2 cellular contexts compared by ENCODE assay signal in the genomic region with DNA sequence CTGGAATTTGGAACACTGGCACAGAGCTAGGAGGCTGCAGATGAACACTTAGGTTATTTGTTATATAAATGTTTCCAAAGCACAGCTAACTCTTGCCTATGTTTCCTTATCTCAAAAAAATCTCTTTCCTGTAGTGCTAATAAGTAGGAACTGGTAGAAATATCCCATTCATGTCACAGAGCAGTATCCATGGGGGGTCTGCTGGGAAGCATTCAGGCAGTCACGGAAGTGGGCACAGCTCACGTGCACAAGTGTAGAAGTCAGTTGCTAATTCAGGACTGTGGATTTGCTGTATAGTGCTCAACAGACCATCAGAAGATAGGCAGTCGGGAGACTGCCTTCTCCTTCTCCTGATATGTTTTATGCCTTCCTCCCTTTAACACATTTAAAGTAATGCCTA.
TF ChIP-seq lines count a peak whose summit lies in the region.

No MANE protein-coding gene starts in this region.

TF ChIP-seq in H1, 55 proteins besides CTCF, POLR2A, EP300 and RAD21:
- no peak for TF ChIP-seq KDM5A (IDR thresholded peaks at IDR 0.05; ENCODE audit: low read length)
- no peak for TF ChIP-seq GTF2F1 (IDR thresholded peaks at IDR 0.05; ENCODE audit: borderline replicate concordance, low read depth, low read length)
- TF ChIP-seq, protein P1, sequence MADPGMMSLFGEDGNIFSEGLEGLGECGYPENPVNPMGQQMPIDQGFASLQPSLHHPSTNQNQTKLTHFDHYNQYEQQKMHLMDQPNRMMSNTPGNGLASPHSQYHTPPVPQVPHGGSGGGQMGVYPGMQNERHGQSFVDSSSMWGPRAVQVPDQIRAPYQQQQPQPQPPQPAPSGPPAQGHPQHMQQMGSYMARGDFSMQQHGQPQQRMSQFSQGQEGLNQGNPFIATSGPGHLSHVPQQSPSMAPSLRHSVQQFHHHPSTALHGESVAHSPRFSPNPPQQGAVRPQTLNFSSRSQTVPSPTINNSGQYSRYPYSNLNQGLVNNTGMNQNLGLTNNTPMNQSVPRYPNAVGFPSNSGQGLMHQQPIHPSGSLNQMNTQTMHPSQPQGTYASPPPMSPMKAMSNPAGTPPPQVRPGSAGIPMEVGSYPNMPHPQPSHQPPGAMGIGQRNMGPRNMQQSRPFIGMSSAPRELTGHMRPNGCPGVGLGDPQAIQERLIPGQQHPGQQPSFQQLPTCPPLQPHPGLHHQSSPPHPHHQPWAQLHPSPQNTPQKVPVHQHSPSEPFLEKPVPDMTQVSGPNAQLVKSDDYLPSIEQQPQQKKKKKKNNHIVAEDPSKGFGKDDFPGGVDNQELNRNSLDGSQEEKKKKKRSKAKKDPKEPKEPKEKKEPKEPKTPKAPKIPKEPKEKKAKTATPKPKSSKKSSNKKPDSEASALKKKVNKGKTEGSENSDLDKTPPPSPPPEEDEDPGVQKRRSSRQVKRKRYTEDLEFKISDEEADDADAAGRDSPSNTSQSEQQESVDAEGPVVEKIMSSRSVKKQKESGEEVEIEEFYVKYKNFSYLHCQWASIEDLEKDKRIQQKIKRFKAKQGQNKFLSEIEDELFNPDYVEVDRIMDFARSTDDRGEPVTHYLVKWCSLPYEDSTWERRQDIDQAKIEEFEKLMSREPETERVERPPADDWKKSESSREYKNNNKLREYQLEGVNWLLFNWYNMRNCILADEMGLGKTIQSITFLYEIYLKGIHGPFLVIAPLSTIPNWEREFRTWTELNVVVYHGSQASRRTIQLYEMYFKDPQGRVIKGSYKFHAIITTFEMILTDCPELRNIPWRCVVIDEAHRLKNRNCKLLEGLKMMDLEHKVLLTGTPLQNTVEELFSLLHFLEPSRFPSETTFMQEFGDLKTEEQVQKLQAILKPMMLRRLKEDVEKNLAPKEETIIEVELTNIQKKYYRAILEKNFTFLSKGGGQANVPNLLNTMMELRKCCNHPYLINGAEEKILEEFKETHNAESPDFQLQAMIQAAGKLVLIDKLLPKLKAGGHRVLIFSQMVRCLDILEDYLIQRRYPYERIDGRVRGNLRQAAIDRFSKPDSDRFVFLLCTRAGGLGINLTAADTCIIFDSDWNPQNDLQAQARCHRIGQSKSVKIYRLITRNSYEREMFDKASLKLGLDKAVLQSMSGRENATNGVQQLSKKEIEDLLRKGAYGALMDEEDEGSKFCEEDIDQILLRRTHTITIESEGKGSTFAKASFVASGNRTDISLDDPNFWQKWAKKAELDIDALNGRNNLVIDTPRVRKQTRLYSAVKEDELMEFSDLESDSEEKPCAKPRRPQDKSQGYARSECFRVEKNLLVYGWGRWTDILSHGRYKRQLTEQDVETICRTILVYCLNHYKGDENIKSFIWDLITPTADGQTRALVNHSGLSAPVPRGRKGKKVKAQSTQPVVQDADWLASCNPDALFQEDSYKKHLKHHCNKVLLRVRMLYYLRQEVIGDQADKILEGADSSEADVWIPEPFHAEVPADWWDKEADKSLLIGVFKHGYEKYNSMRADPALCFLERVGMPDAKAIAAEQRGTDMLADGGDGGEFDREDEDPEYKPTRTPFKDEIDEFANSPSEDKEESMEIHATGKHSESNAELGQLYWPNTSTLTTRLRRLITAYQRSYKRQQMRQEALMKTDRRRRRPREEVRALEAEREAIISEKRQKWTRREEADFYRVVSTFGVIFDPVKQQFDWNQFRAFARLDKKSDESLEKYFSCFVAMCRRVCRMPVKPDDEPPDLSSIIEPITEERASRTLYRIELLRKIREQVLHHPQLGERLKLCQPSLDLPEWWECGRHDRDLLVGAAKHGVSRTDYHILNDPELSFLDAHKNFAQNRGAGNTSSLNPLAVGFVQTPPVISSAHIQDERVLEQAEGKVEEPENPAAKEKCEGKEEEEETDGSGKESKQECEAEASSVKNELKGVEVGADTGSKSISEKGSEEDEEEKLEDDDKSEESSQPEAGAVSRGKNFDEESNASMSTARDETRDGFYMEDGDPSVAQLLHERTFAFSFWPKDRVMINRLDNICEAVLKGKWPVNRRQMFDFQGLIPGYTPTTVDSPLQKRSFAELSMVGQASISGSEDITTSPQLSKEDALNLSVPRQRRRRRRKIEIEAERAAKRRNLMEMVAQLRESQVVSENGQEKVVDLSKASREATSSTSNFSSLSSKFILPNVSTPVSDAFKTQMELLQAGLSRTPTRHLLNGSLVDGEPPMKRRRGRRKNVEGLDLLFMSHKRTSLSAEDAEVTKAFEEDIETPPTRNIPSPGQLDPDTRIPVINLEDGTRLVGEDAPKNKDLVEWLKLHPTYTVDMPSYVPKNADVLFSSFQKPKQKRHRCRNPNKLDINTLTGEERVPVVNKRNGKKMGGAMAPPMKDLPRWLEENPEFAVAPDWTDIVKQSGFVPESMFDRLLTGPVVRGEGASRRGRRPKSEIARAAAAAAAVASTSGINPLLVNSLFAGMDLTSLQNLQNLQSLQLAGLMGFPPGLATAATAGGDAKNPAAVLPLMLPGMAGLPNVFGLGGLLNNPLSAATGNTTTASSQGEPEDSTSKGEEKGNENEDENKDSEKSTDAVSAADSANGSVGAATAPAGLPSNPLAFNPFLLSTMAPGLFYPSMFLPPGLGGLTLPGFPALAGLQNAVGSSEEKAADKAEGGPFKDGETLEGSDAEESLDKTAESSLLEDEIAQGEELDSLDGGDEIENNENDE (IDR thresholded peaks at IDR 0.05; ENCODE audit: insufficient replicate concordance, low read length) = no peak
- TF ChIP-seq EGR1 (IDR thresholded peaks at IDR 0.05; ENCODE audit: borderline replicate concordance, low read depth, low read length) = no peak
- no peak for TF ChIP-seq MAFK (IDR thresholded peaks at IDR 0.05; ENCODE audit: low read depth, low read length)
- TF ChIP-seq PHF8 (conservative IDR thresholded peaks at IDR 0.05; ENCODE audit: low read depth, low read length) = no peak
- no peak for TF ChIP-seq CEBPB (IDR thresholded peaks at IDR 0.05; ENCODE audit: low read depth, low read length)
- no peak for TF ChIP-seq EZH2 (IDR thresholded peaks at IDR 0.05; ENCODE audit: low read depth, low read length, severe bottlenecking)
- TF ChIP-seq SRF (IDR thresholded peaks at IDR 0.05; ENCODE audit: low read depth, low read length) = no peak
- TF ChIP-seq RNF2 (IDR thresholded peaks at IDR 0.05; ENCODE audit: borderline replicate concordance, low read depth, low read length, missing control alignments, poor library complexity, severe bottlenecking) = no peak
- TF ChIP-seq, protein P2, sequence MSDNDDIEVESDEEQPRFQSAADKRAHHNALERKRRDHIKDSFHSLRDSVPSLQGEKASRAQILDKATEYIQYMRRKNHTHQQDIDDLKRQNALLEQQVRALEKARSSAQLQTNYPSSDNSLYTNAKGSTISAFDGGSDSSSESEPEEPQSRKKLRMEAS (IDR thresholded peaks at IDR 0.05) = no peak
TF ChIP-seq in H1: peak in this region for 0.

TF ChIP-seq in GM12891, 5 proteins besides CTCF, POLR2A, EP300 and RAD21:
- TF ChIP-seq SPI1 (IDR thresholded peaks at IDR 0.05; ENCODE audit: low read depth, low read length) (no peak), PAX5 (IDR thresholded peaks at IDR 0.05; ENCODE audit: insufficient read depth, low read length, severe bottlenecking) (no peak), POLR2AphosphoS5 (IDR thresholded peaks at IDR 0.05; ENCODE audit: low read depth, low read length) (no peak), POU2F2 (IDR thresholded peaks at IDR 0.05; ENCODE audit: low read depth, low read length) (no peak), TAF1 (IDR thresholded peaks at IDR 0.05; ENCODE audit: low read depth, low read length) (no peak)
